ENCODE assay signal across 20 cellular contexts in the genomic region with DNA sequence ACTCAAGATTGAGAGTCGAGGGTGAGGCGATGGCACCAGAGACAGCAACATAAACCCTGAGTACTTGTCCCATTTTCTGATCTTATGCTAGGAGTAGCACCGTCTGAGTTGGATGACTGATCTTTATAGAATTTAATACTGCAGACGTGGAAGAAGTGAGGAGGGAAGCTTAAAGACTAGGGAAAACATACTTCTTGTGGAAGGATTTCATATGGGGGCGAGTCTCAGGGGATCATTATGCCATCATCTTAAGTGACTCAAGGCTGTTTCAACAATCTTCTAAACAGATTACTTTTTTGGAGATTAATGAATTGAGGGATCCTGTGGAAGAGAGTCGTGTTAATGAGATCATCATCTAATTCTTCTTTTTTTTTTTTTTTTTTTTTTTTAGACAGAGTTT.
"Had no signal": no experiment of that assay in that cellular context is flagged by ENCODE, and none has a peak within 500 bp of the region (broad histone marks: within the 10 kb centered on the region; RNA-seq: fewer than 3 reads in every experiment).

No MANE protein-coding gene starts in this region.

- H3K36me3 ChIP-seq: ascending aorta had no signal

- DNase-seq: activated CD4-positive, alpha-beta T cell treated with anti-CD3 and anti-CD28 coated beads, Interleukin-2, amount 50 U/mL, for 1 hour; activated CD8-positive, alpha-beta memory T cell treated with anti-CD3 and anti-CD28 coated beads, Interleukin-2, amount 50 U/mL, for 48 hours; activated gamma-delta T cell; activated T-cell treated with anti-CD3 and anti-CD28 coated beads, Interleukin-2, amount 50 U/mL, for 72 hours; dermis blood vessel endothelial cell; effector memory CD8-positive, alpha-beta T cell; foreskin melanocyte; glutamatergic neuron; kidney; nephron progenitor cell; nucleus accumbens; retina; stimulated activated CD8-positive, alpha-beta memory T cell treated with anti-CD3 and anti-CD28 coated beads, Interleukin-4, amount 100 ng/mL, for 48 hours; stimulated activated naive CD4-positive, alpha-beta T cell treated with Interleukin-2 at 50 U/mL for 16 hours; substantia nigra; trophoblast cell had no signal

- H3K4me1 ChIP-seq: ascending aorta had no signal

- H3K27me3 ChIP-seq: ascending aorta had no signal

- H3K27ac ChIP-seq: ascending aorta had no signal

- ATAC-seq: activated CD4-positive, CD25-positive, alpha-beta regulatory T cell treated with anti-CD3 and anti-CD28 coated beads, Interleukin-2, amount 50 U/mL, for 24 hours; activated T-cell treated with anti-CD3 and anti-CD28 coated beads, Interleukin-2, amount 50 U/mL, for 72 hours; effector memory CD8-positive, alpha-beta T cell; left lobe of liver had no signal

- H3K4me3 ChIP-seq: ascending aorta, lung had no signal

- H3K9me3 ChIP-seq: ascending aorta had no signal
